8 cellular contexts compared by ENCODE assay signal in genomic region chr1:92484472-92485373, GRCh38. TPM values are rescaled to one million over a fixed set of nuclear protein-coding genes. Genes with fewer than 3 reads are reported as not detected.
DNase-seq lines count a peak whose midpoint lies in the region; ATAC-seq and TF ChIP-seq lines count a peak whose summit lies in the region.

No MANE protein-coding gene starts in this region.

- H3K9me3 Mint-ChIP-seq in activated B cell treated with CpG ODN at 0.5 μM for 24 hours (no peaks in the 10 kb centered on the region), chondrocyte (ENCODE audit: low read depth) (no peaks in the 10 kb centered on the region)

- peaks cover 92% of the 10 kb centered on the region for H3K27me3 ChIP-seq in GM23248 (replicated peaks; ENCODE audit: insufficient read depth)
- peaks cover 57% of the 10 kb centered on the region for H3K27me3 ChIP-seq in MG63

- no peak overlapping the region for H3K27ac ChIP-seq in GM23248

- POLR2A ChIA-PET in activated B cell treated with CpG ODN at 0.5 μM for 24 hours (lab: Charles Lee) = interaction anchor here (0.6 to 3.7 kb wide), 5 partner anchors 8 to 494 kb away, joined by 3 to 17 read pairs (median 5); no protein-coding TSS in a partner anchor

- TF ChIP-seq CTCF in GM12864 (IDR thresholded peaks at IDR 0.05; ENCODE audit: low read depth, low read length, missing control alignments) = peak; percentile 44
- no peak for TF ChIP-seq CTCF in activated B cell treated with CpG ODN at 0.5 μM for 24 hours (IDR thresholded peaks at IDR 0.05)
- no peak for TF ChIP-seq CTCF in chondrocyte (IDR thresholded peaks at IDR 0.05)
- no peak for TF ChIP-seq CTCF in mucosa of descending colon (IDR thresholded peaks at IDR 0.05)

- H3K4me1 ChIP-seq in GM23248 (ENCODE audit: insufficient read depth) (peaks cover 9% of the 10 kb centered on the region; the same call in 1 of the 2 replicates), mucosa of descending colon (ENCODE audit: low read depth) (peaks cover 59% of the 10 kb centered on the region)

- H3K4me1 Mint-ChIP-seq in activated B cell treated with CpG ODN at 0.5 μM for 24 hours (peaks cover 27% of the 10 kb centered on the region), chondrocyte (ENCODE audit: low read depth) (peaks cover 46% of the 10 kb centered on the region)

- ATAC-seq in activated B cell treated with CpG ODN at 0.5 μM for 24 hours (ENCODE audit: low read depth) (peak; percentile 20), mucosa of descending colon (peak; percentile 19)

- H3K79me2 ChIP-seq in GM23248 (ENCODE audit: insufficient read depth) = no peaks in the 10 kb centered on the region

- in situ Hi-C loops in GM23248 (cut with MboI) = no loop called here

- H2AFZ ChIP-seq in GM23248 = peak overlapping the region; percentile 55; the same call in 1 of the 2 replicates

- H3K27ac Mint-ChIP-seq in activated B cell treated with CpG ODN at 0.5 μM for 24 hours = no peak overlapping the region
- H3K27ac Mint-ChIP-seq in chondrocyte (ENCODE audit: unreplicated experiment) = peak overlapping the region; percentile 22

- H3K27me3 Mint-ChIP-seq in activated B cell treated with CpG ODN at 0.5 μM for 24 hours = peaks cover 14% of the 10 kb centered on the region
- H3K27me3 Mint-ChIP-seq in chondrocyte (ENCODE audit: low read depth) = peaks cover 71% of the 10 kb centered on the region

- no peak for DNase-seq in GM12864 (ENCODE audit: low read depth)
- peak; percentile 33 for DNase-seq in GM23248
- DNase-seq in MG63 = no peak
- peak; percentile 48 for DNase-seq in activated B cell treated with CpG ODN at 0.5 μM for 24 hours
- no peak for DNase-seq in chondrocyte (ENCODE audit: low spot score)
- peak; percentile 59 to 80 (median 72) for DNase-seq in mucosa of descending colon
- DNase-seq in stimulated activated naive CD4-positive, alpha-beta T cell (lab: John Stamatoyannopoulos, UW) = peak; percentile 24 to 66 (median 53)
- DNase-seq in mesenteric fat pad (ENCODE audit: low spot score) = no peak

- peak overlapping the region; percentile 66 for H3K4me3 ChIP-seq in GM12864 (ENCODE audit: low read depth, low read length)
- H3K4me3 ChIP-seq in GM23248 = peak overlapping the region; percentile 64; the same call in 1 of the 2 replicates
- peak overlapping the region; percentile 39 for H3K4me3 ChIP-seq in MG63
- H3K4me3 ChIP-seq in mucosa of descending colon = peak overlapping the region; percentile 29

- peak overlapping the region; percentile 90 for H3K4me3 Mint-ChIP-seq in activated B cell treated with CpG ODN at 0.5 μM for 24 hours
- peak overlapping the region; percentile 63 for H3K4me3 Mint-ChIP-seq in chondrocyte (ENCODE audit: unreplicated experiment)

- no peaks in the 10 kb centered on the region for H4K20me1 ChIP-seq in GM23248 (ENCODE audit: insufficient read depth)

- 2 to 6% methylated on average over 57 to 61 of the region's 65 CpGs for WGBS in GM23248 (ENCODE audit: low coverage in 1 of 2, low lambda C conversion rate in 2 of 2, missing lambda C conversion rate in 2 of 2), 2 experiments

- CTCF ChIA-PET in activated B cell treated with CpG ODN at 0.5 μM for 24 hours (lab: Charles Lee) = interaction anchor here (0.6 to 2.0 kb wide), 5 partner anchors 9 to 174 kb away, joined by 3 to 5 read pairs (median 4); no protein-coding TSS in a partner anchor

- no peaks in the 10 kb centered on the region for H3K36me3 ChIP-seq in GM23248 (ENCODE audit: low read depth)
- H3K36me3 ChIP-seq in MG63 = no peaks in the 10 kb centered on the region
- H3K36me3 ChIP-seq in mucosa of descending colon (ENCODE audit: low read depth) = no peaks in the 10 kb centered on the region

- H3K36me3 Mint-ChIP-seq in activated B cell treated with CpG ODN at 0.5 μM for 24 hours (ENCODE audit: low read depth) = no peaks in the 10 kb centered on the region
- H3K36me3 Mint-ChIP-seq in chondrocyte (ENCODE audit: low read depth) = peaks cover 5% of the 10 kb centered on the region

- no peaks in the 10 kb centered on the region for H3K9me2 ChIP-seq in GM23248 (ENCODE audit: insufficient read depth)

- H3F3A ChIP-seq in GM23248 (ENCODE audit: insufficient read depth) = no peaks in the 10 kb centered on the region

- intact Hi-C loops in activated B cell treated with CpG ODN at 0.5 μM for 24 hours (cut with micrococcal nuclease) = loop anchor here (1.0 to 5.0 kb wide), 2 partner anchors 82 to 186 kb away; partner anchors contain the start of gene GLMN
- intact Hi-C loops in mucosa of descending colon (cut with DNase I, micrococcal nuclease) = no loop called here

- H3K9ac ChIP-seq in GM23248 = no peak overlapping the region

- H3K4me2 ChIP-seq in GM23248 (ENCODE audit: unreplicated experiment) = peak overlapping the region; percentile 36

- no peaks in the 10 kb centered on the region for H3K9me3 ChIP-seq in GM23248 (ENCODE audit: low read depth)
- no peaks in the 10 kb centered on the region for H3K9me3 ChIP-seq in MG63
- H3K9me3 ChIP-seq in mucosa of descending colon = no peaks in the 10 kb centered on the region

RNA-seq across cellular contexts. Expression of gene GFI1, which starts 2.0 kb away (rescaled TPM):
- total RNA-seq in GM23248 (2014; rRNA removed; shearing (Covaris generic)) = not detected in 2 replicates
- polyA plus RNA-seq in GM23248 (2016; fragmentation: Nextera tagmentation; extraction: Ambion mirVana) = not detected in 2 replicates
- not detected in 2 replicates for total RNA-seq in MG63 (2014; rRNA removed; shearing (Covaris generic); ENCODE audit: low replicate concordance)
- 1.2 and 1.7 TPM in 2 replicates for total RNA-seq in activated B cell treated with CpG ODN at 0.5 μM for 24 hours
- 0.15 TPM in 1 of 3 replicates, not detected in the others for total RNA-seq in chondrocyte
- 1 to 10 TPM; 2.7 to 7.8 (median 7.7) TPM for total RNA-seq in mucosa of descending colon
- 0.51 TPM for total RNA-seq in mesenteric fat pad

Comparison
In these comparisons a context has a peak if more than half of its experiments do, and no peak if none do; other contexts are left out.
1. DNase-seq: peak in GM23248 (single experiment), activated B cell treated with CpG ODN at 0.5 μM for 24 hours (single experiment), mucosa of descending colon (3 of 3) and stimulated activated naive CD4-positive, alpha-beta T cell (6 of 6); none in GM12864 (single experiment), MG63 (single experiment), chondrocyte (single experiment) and mesenteric fat pad (single experiment).
2. Peak in every context shown above with its lines, with median percentiles within 50 percentile points of each other: H3K4me3 ChIP-seq.